Comparison of ENCODE assay signal across 1 cellular context in genomic region chr1:6506210-6507036, GRCh38.
TF ChIP-seq lines count a peak whose summit lies in the region.

No MANE protein-coding gene starts in this region.

TF ChIP-seq in GM23338, 12 proteins besides CTCF, POLR2A, EP300 and RAD21 (continued from another document):
- TF ChIP-seq ETS1 (IDR thresholded peaks at IDR 0.05) (no peak), POLR2AphosphoS5 (IDR thresholded peaks at IDR 0.05; ENCODE audit: low read depth) (no peak), EZH2phosphoT487 (IDR thresholded peaks at IDR 0.05; ENCODE audit: unreplicated experiment) (no peak), REST (IDR thresholded peaks at IDR 0.05; ENCODE audit: unreplicated experiment) (no peak), NANOG (IDR thresholded peaks at IDR 0.05; ENCODE audit: borderline replicate concordance) (no peak), CREB1 (CRISPR knock-in tag; IDR thresholded peaks at IDR 0.05; ENCODE audit: low read depth) (no peak), ZNF331 (CRISPR knock-in tag; IDR thresholded peaks at IDR 0.05; ENCODE audit: low read depth) (no peak), ZNF462 (CRISPR knock-in tag; IDR thresholded peaks at IDR 0.05) (no peak), JUNB (IDR thresholded peaks at IDR 0.05; ENCODE audit: unreplicated experiment) (no peak), ZNF114 (CRISPR knock-in tag; IDR thresholded peaks at IDR 0.05) (no peak), STAT1 (IDR thresholded peaks at IDR 0.05; ENCODE audit: unreplicated experiment) (no peak)
